ENCODE assay signal across 1 cellular context in the genomic region with DNA sequence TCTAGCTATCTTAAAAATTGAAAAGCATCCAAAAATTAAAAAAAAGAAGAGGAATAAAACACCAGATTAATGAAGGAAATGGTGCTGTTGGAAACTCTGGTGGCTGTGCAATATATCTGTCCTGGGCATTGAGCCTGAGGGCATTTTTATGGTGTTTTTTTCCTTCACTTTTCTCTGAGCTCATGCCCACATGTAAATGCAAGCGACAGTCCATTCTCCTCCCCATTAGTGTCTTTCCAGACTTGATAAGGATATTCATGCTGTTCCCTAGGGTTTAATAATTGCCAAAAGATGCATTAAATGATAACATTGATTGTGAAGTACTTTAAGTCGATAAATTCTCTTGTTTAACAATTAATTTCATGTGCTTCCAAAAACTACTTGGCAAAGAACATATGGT.
TF ChIP-seq lines count a peak whose summit lies in the region.

No MANE protein-coding gene starts in this region.

TF ChIP-seq in SK-N-SH, 30 proteins besides CTCF, POLR2A, EP300 and RAD21 (continued from another document):
- TF ChIP-seq, protein P1, sequence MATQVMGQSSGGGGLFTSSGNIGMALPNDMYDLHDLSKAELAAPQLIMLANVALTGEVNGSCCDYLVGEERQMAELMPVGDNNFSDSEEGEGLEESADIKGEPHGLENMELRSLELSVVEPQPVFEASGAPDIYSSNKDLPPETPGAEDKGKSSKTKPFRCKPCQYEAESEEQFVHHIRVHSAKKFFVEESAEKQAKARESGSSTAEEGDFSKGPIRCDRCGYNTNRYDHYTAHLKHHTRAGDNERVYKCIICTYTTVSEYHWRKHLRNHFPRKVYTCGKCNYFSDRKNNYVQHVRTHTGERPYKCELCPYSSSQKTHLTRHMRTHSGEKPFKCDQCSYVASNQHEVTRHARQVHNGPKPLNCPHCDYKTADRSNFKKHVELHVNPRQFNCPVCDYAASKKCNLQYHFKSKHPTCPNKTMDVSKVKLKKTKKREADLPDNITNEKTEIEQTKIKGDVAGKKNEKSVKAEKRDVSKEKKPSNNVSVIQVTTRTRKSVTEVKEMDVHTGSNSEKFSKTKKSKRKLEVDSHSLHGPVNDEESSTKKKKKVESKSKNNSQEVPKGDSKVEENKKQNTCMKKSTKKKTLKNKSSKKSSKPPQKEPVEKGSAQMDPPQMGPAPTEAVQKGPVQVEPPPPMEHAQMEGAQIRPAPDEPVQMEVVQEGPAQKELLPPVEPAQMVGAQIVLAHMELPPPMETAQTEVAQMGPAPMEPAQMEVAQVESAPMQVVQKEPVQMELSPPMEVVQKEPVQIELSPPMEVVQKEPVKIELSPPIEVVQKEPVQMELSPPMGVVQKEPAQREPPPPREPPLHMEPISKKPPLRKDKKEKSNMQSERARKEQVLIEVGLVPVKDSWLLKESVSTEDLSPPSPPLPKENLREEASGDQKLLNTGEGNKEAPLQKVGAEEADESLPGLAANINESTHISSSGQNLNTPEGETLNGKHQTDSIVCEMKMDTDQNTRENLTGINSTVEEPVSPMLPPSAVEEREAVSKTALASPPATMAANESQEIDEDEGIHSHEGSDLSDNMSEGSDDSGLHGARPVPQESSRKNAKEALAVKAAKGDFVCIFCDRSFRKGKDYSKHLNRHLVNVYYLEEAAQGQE (IDR thresholded peaks at IDR 0.05; ENCODE audit: low read depth, low read length) = no peak
- TF ChIP-seq MEF2A (IDR thresholded peaks at IDR 0.05; ENCODE audit: borderline replicate concordance, low read depth) (no peak), YY1 (IDR thresholded peaks at IDR 0.05; ENCODE audit: low read depth) (no peak), NFIC (IDR thresholded peaks at IDR 0.05; ENCODE audit: borderline replicate concordance) (no peak), NRF1 (IDR thresholded peaks at IDR 0.05; ENCODE audit: low read depth, low read length) (no peak), RXRA (IDR thresholded peaks at IDR 0.05; ENCODE audit: borderline replicate concordance, low read depth) (no peak), RFX5 (IDR thresholded peaks at IDR 0.05; ENCODE audit: low read length) (no peak), TAF1 (IDR thresholded peaks at IDR 0.05; ENCODE audit: borderline replicate concordance, low read depth, low read length) (no peak), FOXM1 (IDR thresholded peaks at IDR 0.05; ENCODE audit: low read depth) (no peak), FOXJ3 (CRISPR knock-in tag; IDR thresholded peaks at IDR 0.05) (no peak), RCOR1 (IDR thresholded peaks at IDR 0.05; ENCODE audit: low read length) (no peak), JUND (IDR thresholded peaks at IDR 0.05) (no peak)
- TF ChIP-seq, protein P2, sequence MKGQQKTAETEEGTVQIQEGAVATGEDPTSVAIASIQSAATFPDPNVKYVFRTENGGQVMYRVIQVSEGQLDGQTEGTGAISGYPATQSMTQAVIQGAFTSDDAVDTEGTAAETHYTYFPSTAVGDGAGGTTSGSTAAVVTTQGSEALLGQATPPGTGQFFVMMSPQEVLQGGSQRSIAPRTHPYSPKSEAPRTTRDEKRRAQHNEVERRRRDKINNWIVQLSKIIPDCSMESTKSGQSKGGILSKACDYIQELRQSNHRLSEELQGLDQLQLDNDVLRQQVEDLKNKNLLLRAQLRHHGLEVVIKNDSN (IDR thresholded peaks at IDR 0.05; ENCODE audit: borderline replicate concordance, low read depth) = no peak
- TF ChIP-seq, protein P3, sequence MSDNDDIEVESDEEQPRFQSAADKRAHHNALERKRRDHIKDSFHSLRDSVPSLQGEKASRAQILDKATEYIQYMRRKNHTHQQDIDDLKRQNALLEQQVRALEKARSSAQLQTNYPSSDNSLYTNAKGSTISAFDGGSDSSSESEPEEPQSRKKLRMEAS (IDR thresholded peaks at IDR 0.05; ENCODE audit: low read depth) = no peak
- TF ChIP-seq, protein P4, sequence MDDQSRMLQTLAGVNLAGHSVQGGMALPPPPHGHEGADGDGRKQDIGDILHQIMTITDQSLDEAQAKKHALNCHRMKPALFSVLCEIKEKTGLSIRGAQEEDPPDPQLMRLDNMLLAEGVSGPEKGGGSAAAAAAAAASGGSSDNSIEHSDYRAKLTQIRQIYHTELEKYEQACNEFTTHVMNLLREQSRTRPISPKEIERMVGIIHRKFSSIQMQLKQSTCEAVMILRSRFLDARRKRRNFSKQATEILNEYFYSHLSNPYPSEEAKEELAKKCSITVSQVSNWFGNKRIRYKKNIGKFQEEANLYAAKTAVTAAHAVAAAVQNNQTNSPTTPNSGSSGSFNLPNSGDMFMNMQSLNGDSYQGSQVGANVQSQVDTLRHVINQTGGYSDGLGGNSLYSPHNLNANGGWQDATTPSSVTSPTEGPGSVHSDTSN (IDR thresholded peaks at IDR 0.05) = no peak
- TF ChIP-seq, protein P5, sequence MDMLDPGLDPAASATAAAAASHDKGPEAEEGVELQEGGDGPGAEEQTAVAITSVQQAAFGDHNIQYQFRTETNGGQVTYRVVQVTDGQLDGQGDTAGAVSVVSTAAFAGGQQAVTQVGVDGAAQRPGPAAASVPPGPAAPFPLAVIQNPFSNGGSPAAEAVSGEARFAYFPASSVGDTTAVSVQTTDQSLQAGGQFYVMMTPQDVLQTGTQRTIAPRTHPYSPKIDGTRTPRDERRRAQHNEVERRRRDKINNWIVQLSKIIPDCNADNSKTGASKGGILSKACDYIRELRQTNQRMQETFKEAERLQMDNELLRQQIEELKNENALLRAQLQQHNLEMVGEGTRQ (IDR thresholded peaks at IDR 0.05; ENCODE audit: borderline replicate concordance, low read depth, low read length) = no peak
- TF ChIP-seq, protein P6, sequence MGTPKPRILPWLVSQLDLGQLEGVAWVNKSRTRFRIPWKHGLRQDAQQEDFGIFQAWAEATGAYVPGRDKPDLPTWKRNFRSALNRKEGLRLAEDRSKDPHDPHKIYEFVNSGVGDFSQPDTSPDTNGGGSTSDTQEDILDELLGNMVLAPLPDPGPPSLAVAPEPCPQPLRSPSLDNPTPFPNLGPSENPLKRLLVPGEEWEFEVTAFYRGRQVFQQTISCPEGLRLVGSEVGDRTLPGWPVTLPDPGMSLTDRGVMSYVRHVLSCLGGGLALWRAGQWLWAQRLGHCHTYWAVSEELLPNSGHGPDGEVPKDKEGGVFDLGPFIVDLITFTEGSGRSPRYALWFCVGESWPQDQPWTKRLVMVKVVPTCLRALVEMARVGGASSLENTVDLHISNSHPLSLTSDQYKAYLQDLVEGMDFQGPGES (IDR thresholded peaks at IDR 0.05; ENCODE audit: low read depth, low read length) = no peak
- TF ChIP-seq, protein P7, sequence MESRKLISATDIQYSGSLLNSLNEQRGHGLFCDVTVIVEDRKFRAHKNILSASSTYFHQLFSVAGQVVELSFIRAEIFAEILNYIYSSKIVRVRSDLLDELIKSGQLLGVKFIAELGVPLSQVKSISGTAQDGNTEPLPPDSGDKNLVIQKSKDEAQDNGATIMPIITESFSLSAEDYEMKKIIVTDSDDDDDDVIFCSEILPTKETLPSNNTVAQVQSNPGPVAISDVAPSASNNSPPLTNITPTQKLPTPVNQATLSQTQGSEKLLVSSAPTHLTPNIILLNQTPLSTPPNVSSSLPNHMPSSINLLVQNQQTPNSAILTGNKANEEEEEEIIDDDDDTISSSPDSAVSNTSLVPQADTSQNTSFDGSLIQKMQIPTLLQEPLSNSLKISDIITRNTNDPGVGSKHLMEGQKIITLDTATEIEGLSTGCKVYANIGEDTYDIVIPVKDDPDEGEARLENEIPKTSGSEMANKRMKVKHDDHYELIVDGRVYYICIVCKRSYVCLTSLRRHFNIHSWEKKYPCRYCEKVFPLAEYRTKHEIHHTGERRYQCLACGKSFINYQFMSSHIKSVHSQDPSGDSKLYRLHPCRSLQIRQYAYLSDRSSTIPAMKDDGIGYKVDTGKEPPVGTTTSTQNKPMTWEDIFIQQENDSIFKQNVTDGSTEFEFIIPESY (IDR thresholded peaks at IDR 0.05; ENCODE audit: borderline replicate concordance, low read depth) = no peak
